Comparison of ENCODE assay signal across 12 cellular contexts in the genomic region with DNA sequence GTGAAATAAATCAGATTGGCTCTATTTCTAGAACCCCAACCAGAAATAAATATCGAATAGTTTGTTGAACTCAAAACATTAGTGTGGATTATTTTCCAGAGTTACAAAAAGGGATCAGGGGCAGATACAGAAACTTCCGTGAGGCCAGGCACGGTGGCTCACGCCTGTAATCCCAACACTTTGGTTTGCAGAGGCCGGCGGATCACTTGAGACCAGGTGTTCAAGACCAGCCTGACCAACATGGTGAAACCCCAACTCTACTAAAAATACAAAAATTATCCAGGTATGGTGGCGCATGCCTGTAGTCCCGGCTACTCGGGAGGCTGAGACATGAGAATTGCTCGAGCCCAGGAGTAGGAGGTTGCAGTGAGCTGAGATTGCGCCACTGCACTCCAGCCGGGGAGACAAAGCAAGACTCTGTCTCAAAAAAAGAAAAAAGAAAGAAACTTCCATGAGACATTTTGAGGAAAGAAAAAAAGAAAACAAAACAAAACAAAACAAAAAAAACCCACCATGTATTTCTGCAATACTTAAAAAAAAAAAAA. TPM values are rescaled to one million over a fixed set of nuclear protein-coding genes. Genes with fewer than 3 reads are reported as not detected.
A peak's percentile ranks its signal among the peaks of the same experiment; 100 is the strongest.
DNase-seq lines count a peak whose midpoint lies in the region; ATAC-seq, FAIRE-seq and TF ChIP-seq lines count a peak whose summit lies in the region.
"Had no signal": no experiment of that assay in that cellular context is flagged by ENCODE, and none has a peak within 500 bp of the region (broad histone marks: within the 10 kb centered on the region; RNA-seq: fewer than 3 reads in every experiment).

No MANE protein-coding gene starts in this region.

- no peak overlapping the region for H2BK5ac ChIP-seq in neuronal stem cell (ENCODE audit: low read length)

- H4K91ac ChIP-seq in neuronal stem cell (ENCODE audit: low read depth, low read length, poor library complexity): no peak overlapping the region

- no peak overlapping the region for H2BK120ac ChIP-seq in neuronal stem cell (ENCODE audit: low read depth, low read length)

- H3K36me3 ChIP-seq in Caco-2 (ENCODE audit: control insufficient read depth, insufficient read depth, low read length) (0 out of 2 replicates have a peak, but pooled peaks cover 1% of the 10 kb centered on the region), Karpas-422 (ENCODE audit: insufficient read depth, low read length) (peaks cover 49% of the 10 kb centered on the region), mammary epithelial cell (ENCODE audit: insufficient read depth, low read length) (peaks cover 8% of the 10 kb centered on the region), neural progenitor cell (peaks cover 6% of the 10 kb centered on the region), gastroesophageal sphincter (peaks cover 0 to 40% of the 10 kb centered on the region in 2 donors), neuronal stem cell (replicated peaks in 1 of 2; ENCODE audit: control insufficient read depth in 2 of 2, insufficient read depth in 2 of 2, low read length in 2 of 2) (peaks cover 14 to 55% of the 10 kb centered on the region in 2 donors)
- H3K36me3 ChIP-seq: colonic mucosa had no signal

- peaks cover 6% of the 10 kb centered on the region; the same call in 1 of the 2 replicates for H3K4me1 ChIP-seq in Caco-2
- peaks cover 13% of the 10 kb centered on the region for H3K4me1 ChIP-seq in Karpas-422 (ENCODE audit: low read length)
- H3K4me1 ChIP-seq in mammary epithelial cell (ENCODE audit: insufficient read depth, low read length): peaks cover 10% of the 10 kb centered on the region
- H3K4me1 ChIP-seq in neural progenitor cell: peaks cover 8% of the 10 kb centered on the region
- peaks cover 0 to 26% (median 6%) of the 10 kb centered on the region in 3 donors for H3K4me1 ChIP-seq in gastroesophageal sphincter
- H3K4me1 ChIP-seq in neuronal stem cell (ENCODE audit: control insufficient read depth in 2 of 2, insufficient read depth in 1 of 2, low read depth in 1 of 2, low read length in 2 of 2): peaks cover 0 to 3% of the 10 kb centered on the region in 2 donors

- H3K9me3 ChIP-seq in Caco-2 (no peaks in the 10 kb centered on the region), Karpas-422 (ENCODE audit: low read length) (no peaks in the 10 kb centered on the region), mammary epithelial cell (replicated peaks; ENCODE audit: insufficient read depth, low read length) (no peaks in the 10 kb centered on the region), neural progenitor cell (ENCODE audit: low read depth) (no peaks in the 10 kb centered on the region), gastroesophageal sphincter (no peaks in the 10 kb centered on the region), neuronal stem cell (replicated peaks in 1 of 2; ENCODE audit: control insufficient read depth in 2 of 2, insufficient read depth in 1 of 2, low read depth in 1 of 2, low read length in 2 of 2) (peaks cover 0 to 2% of the 10 kb centered on the region in 2 donors)
- H3K9me3 ChIP-seq: colonic mucosa, upper lobe of left lung had no signal

- intact Hi-C loops in Caco-2 (cut with micrococcal nuclease; ENCODE audit: unreplicated experiment) (no loop called here), mammary epithelial cell (cut with micrococcal nuclease) (no loop called here)

- H3K4me2 ChIP-seq in Karpas-422 (ENCODE audit: low read depth, low read length, poor library complexity, severe bottlenecking) (peak overlapping the region; percentile 77), mammary epithelial cell (ENCODE audit: insufficient read depth, low read depth, low read length) (peak overlapping the region; percentile 94), neural progenitor cell (peak overlapping the region; percentile 94), neuronal stem cell (ENCODE audit: insufficient read depth, low read length, poor library complexity, severe bottlenecking) (no peak overlapping the region)

- H3K4me3 ChIP-seq in Caco-2 (ENCODE audit: low read depth, low read length) (no peak overlapping the region), Karpas-422 (ENCODE audit: low read length) (no peak overlapping the region), mammary epithelial cell (replicated peaks in 1 of 3; ENCODE audit: insufficient read depth in 1 of 3, low read depth in 2 of 3, low read length in 3 of 3) (no peak overlapping the region), neural progenitor cell (peak overlapping the region; percentile 79), gastroesophageal sphincter (no peak overlapping the region), neuronal stem cell (ENCODE audit: low read length in 2 of 2) (no peak overlapping the region)

- peaks cover 8% of the 10 kb centered on the region for H3F3A ChIP-seq in neural progenitor cell (ENCODE audit: low read depth)

- TSS peak; percentile 52 for BruUV-seq in Caco-2 (replicated peaks; lab: Mats Ljungman, UMichigan)
- TSS peak; percentile 30 for BruUV-seq in mammary epithelial cell (replicated peaks; lab: Mats Ljungman, UMichigan)

- H2AK5ac ChIP-seq in neuronal stem cell (ENCODE audit: low read depth, low read length): no peak overlapping the region

- dilution Hi-C loops in mammary epithelial cell (cut with HindIII; ENCODE audit: low sequenced_read_pairs): no loop called here

- ATAC-seq in gastroesophageal sphincter (no peak), GM18519 (IDR thresholded peaks at IDR 0.05; ENCODE audit: low FRiP score, unreplicated experiment) (no peak)

- H2BK12ac ChIP-seq in neuronal stem cell (ENCODE audit: low read length): no peak overlapping the region

- FAIRE-seq in urothelium cell line (lab: Jason Lieb, UNC): no peak

- H3K27ac ChIP-seq in Karpas-422 (ENCODE audit: low read length) (no peak overlapping the region), mammary epithelial cell (ENCODE audit: insufficient read depth, low read depth, low read length) (no peak overlapping the region), neural progenitor cell (no peak overlapping the region), gastroesophageal sphincter (no peak overlapping the region), neuronal stem cell (replicated peaks; ENCODE audit: low read length) (no peak overlapping the region)

- no peak overlapping the region for H2BK15ac ChIP-seq in neuronal stem cell (ENCODE audit: low read length)

- H4K20me1 ChIP-seq in Karpas-422 (ENCODE audit: insufficient read depth, low read depth, low read length): peaks cover 8% of the 10 kb centered on the region; the same call in 1 of the 2 replicates
- H4K20me1 ChIP-seq in mammary epithelial cell (ENCODE audit: insufficient read depth, low read length): no peaks in the 10 kb centered on the region
- peaks cover 30% of the 10 kb centered on the region for H4K20me1 ChIP-seq in neural progenitor cell (ENCODE audit: low read depth)

- no peaks in the 10 kb centered on the region for H3K79me1 ChIP-seq in neuronal stem cell (ENCODE audit: low read depth, low read length)

- H3K27me3 Mint-ChIP-seq in Caco-2 (ENCODE audit: insufficient read depth, unreplicated experiment) (peaks cover 4% of the 10 kb centered on the region), neural progenitor cell (ENCODE audit: insufficient read depth, low read depth) (peaks cover 6% of the 10 kb centered on the region)

- DNase-seq in Caco-2: no peak
- no peak for DNase-seq in Karpas-422
- no peak for DNase-seq in mammary epithelial cell
- DNase-seq in neural progenitor cell (ENCODE audit: low spot score): no peak
- DNase-seq in urothelium cell line (ENCODE audit: low spot score): no peak
- DNase-seq in neuronal stem cell (ENCODE audit: low spot score): no peak
- DNase-seq: colonic mucosa, left cardiac atrium, NCI-H1436 treated with DMSO at 0.1 percent for 48 hours, upper lobe of left lung had no signal

- WGBS in mammary epithelial cell (ENCODE audit: low coverage, missing lambda C conversion rate): 97% methylated on average over 11 of the region's 12 CpGs
- 89 to 90% methylated on average over 1 to 12 of the region's 12 CpGs for WGBS in gastroesophageal sphincter (ENCODE audit: low coverage in 1 of 2), 2 donors
- no CpG with 5 or more reads among the region's 12 CpGs for WGBS in neuronal stem cell (ENCODE audit: extremely low coverage in 2 of 2, insufficient read length in 2 of 2, insufficient replicate concordance in 1 of 2), 2 donors

- H3K9me2 ChIP-seq in Karpas-422 (replicated peaks; ENCODE audit: insufficient read depth, low read length): no peaks in the 10 kb centered on the region

- H3K4me1 Mint-ChIP-seq in Caco-2 (ENCODE audit: low read depth, unreplicated experiment) (peaks cover 12% of the 10 kb centered on the region), neural progenitor cell (peaks cover 16% of the 10 kb centered on the region)

- no peak overlapping the region for H3K23ac ChIP-seq in neuronal stem cell (ENCODE audit: low read depth, low read length, poor library complexity)

- no peak overlapping the region for H3K18ac ChIP-seq in neuronal stem cell (ENCODE audit: low read length)

- H3K4ac ChIP-seq in neuronal stem cell (ENCODE audit: low read length): no peak overlapping the region

- H3K9ac ChIP-seq in Karpas-422 (ENCODE audit: low read length) (no peak overlapping the region), mammary epithelial cell (ENCODE audit: insufficient read depth, low read length) (no peak overlapping the region), neural progenitor cell (no peak overlapping the region), neuronal stem cell (ENCODE audit: low read depth, low read length, poor library complexity) (no peak overlapping the region)

- peaks cover under 1% of the 10 kb centered on the region for H3K9me3 Mint-ChIP-seq in Caco-2 (ENCODE audit: unreplicated experiment)
- H3K9me3 Mint-ChIP-seq in neural progenitor cell: peaks cover 3% of the 10 kb centered on the region

- no peak for TF ChIP-seq EP300 in gastroesophageal sphincter (IDR thresholded peaks at IDR 0.05)

- H3K4me3 Mint-ChIP-seq in Caco-2 (ENCODE audit: unreplicated experiment): peak overlapping the region; percentile 89
- H3K4me3 Mint-ChIP-seq in neural progenitor cell: peak overlapping the region; percentile 95

- H3K36me3 Mint-ChIP-seq in Caco-2 (ENCODE audit: insufficient read depth, unreplicated experiment) (peaks cover 30% of the 10 kb centered on the region), neural progenitor cell (peaks cover 34% of the 10 kb centered on the region)

- H3K14ac ChIP-seq in neuronal stem cell (ENCODE audit: low read length): no peak overlapping the region

- POLR2A ChIA-PET in Caco-2 (lab: Charles Lee): no interaction called here

- TF ChIP-seq CTCF in Caco-2 (IDR thresholded peaks at IDR 0.05; ENCODE audit: insufficient read depth in 1 of 2, low read depth in 1 of 2, low read length in 1 of 2, severe bottlenecking in 1 of 2, unreplicated experiment in 1 of 2) (no peak), mammary epithelial cell (conservative IDR thresholded peaks at IDR 0.05 in 1 of 2, IDR thresholded peaks at IDR 0.05 in 1 of 2; ENCODE audit: extremely low read depth in 1 of 2, insufficient read depth in 1 of 2, low read depth in 1 of 2, low read length in 2 of 2) (no peak), neural progenitor cell (IDR thresholded peaks at IDR 0.05) (no peak), gastroesophageal sphincter (IDR thresholded peaks at IDR 0.05) (no peak)

- no peaks in the 10 kb centered on the region for H3K27me3 ChIP-seq in Caco-2 (replicated peaks; ENCODE audit: control insufficient read depth, insufficient read depth, low read length)
- no peaks in the 10 kb centered on the region for H3K27me3 ChIP-seq in Karpas-422 (ENCODE audit: low read length)
- no peaks in the 10 kb centered on the region for H3K27me3 ChIP-seq in mammary epithelial cell (ENCODE audit: insufficient read depth, low read length)
- peaks cover 7% of the 10 kb centered on the region for H3K27me3 ChIP-seq in neural progenitor cell
- no peaks in the 10 kb centered on the region for H3K27me3 ChIP-seq in gastroesophageal sphincter
- H3K27me3 ChIP-seq in neuronal stem cell (ENCODE audit: control insufficient read depth in 3 of 3, insufficient read depth in 3 of 3, low read depth in 1 of 3, low read length in 3 of 3): peaks cover 0 to 7% (median 2%) of the 10 kb centered on the region in 3 experiments
- H3K27me3 ChIP-seq: colonic mucosa, upper lobe of left lung had no signal

- no peak overlapping the region for H2AFZ ChIP-seq in Karpas-422 (ENCODE audit: low read length)
- no peak overlapping the region for H2AFZ ChIP-seq in mammary epithelial cell (ENCODE audit: low read depth, low read length)
- no peak overlapping the region for H2AFZ ChIP-seq in neural progenitor cell (replicated peaks)
- no peak overlapping the region for H2AFZ ChIP-seq in neuronal stem cell (ENCODE audit: low read length)

- H3K27ac Mint-ChIP-seq in Caco-2 (ENCODE audit: unreplicated experiment) (no peak overlapping the region), neural progenitor cell (no peak overlapping the region)

- in situ Hi-C loops in mammary epithelial cell (cut with MboI; ENCODE audit: low sequenced_read_pairs in 2 of 2): no loop called here

- no peak for TF ChIP-seq POLR2A in gastroesophageal sphincter (IDR thresholded peaks at IDR 0.05)

- CTCF ChIA-PET in Caco-2 (lab: Charles Lee) (interaction anchor here (0.7 kb wide), 1 partner anchor 325 kb away, joined by 3 read pairs; no protein-coding TSS in a partner anchor), mammary epithelial cell (lab: Charles Lee; ENCODE audit: low non-redundant PET) (no interaction called here)

- H3K79me2 ChIP-seq in Karpas-422 (ENCODE audit: low read length): peaks cover 53% of the 10 kb centered on the region
- H3K79me2 ChIP-seq in mammary epithelial cell (ENCODE audit: insufficient read depth, low read length): peaks cover 34% of the 10 kb centered on the region
- peaks cover 56% of the 10 kb centered on the region for H3K79me2 ChIP-seq in neural progenitor cell (ENCODE audit: low read depth)

- H4K8ac ChIP-seq in neuronal stem cell (ENCODE audit: low read depth, low read length): no peak overlapping the region

RNA-seq across cellular contexts. Expression of gene FBXO21, which starts 2.1 kb away (rescaled TPM):
- total RNA-seq in Caco-2 (2022): 37.3 and 44.5 TPM in 2 replicates
- 32.7 and 77.7 TPM in 2 replicates for total RNA-seq in Karpas-422 (2014; rRNA removed; shearing (Covaris generic); ENCODE audit: low replicate concordance)
- total RNA-seq in mammary epithelial cell: 10 to 100 TPM; 33.7 to 56.2 TPM
- polyA plus RNA-seq in mammary epithelial cell: 41.9 TPM
- polyA minus RNA-seq in mammary epithelial cell: 67.7 TPM
- total RNA-seq in neural progenitor cell (ENCODE audit: low replicate concordance): 69.3 and 114 TPM in 2 replicates
- total RNA-seq in gastroesophageal sphincter: 10 to 100 TPM; 80.2 to 95.8 (median 81.9) TPM
- 34.7 TPM for polyA plus RNA-seq in neuronal stem cell (2013, experiment 1 of 2)
- polyA plus RNA-seq in neuronal stem cell (2013, experiment 2 of 2): 37.3 TPM
